Comparison of ENCODE assay signal across 7 cellular contexts in genomic region chr7:1666779-1667565, GRCh38. TPM values are rescaled to one million over a fixed set of nuclear protein-coding genes. Genes with fewer than 3 reads are reported as not detected.
DNase-seq lines count a peak whose midpoint lies in the region; ATAC-seq and TF ChIP-seq lines count a peak whose summit lies in the region.

No MANE protein-coding gene starts in this region.

- H3K4me1 ChIP-seq in iPS-15b (ENCODE audit: control insufficient read depth, insufficient read depth, low read length), result peaks cover 2% of the 10 kb centered on the region
- peaks cover 25% of the 10 kb centered on the region for H3K4me1 ChIP-seq in smooth muscle cell (ENCODE audit: low read depth)

- 1% methylated on average over 29 of the region's 79 CpGs for WGBS in smooth muscle cell (ENCODE audit: low lambda C conversion rate)

- H3K27ac ChIP-seq in smooth muscle cell (ENCODE audit: low read depth), result no peak overlapping the region

- no peaks in the 10 kb centered on the region for H3K9me3 Mint-ChIP-seq in activated T-helper 1 cell treated with anti-CD3 and anti-CD28 coated beads, Interleukin-12 subunit alpha, Interleukin-12 subunit beta, Interleukin-2, Interleukin-4 antibody, amounts not matched to agents 30 ng/mL and 10 ng/mL and 1 ng/mL, durations not matched to agents 14 hours and 24 hours and 36 hours

- H4K20me1 ChIP-seq in smooth muscle cell (ENCODE audit: low read depth), result peaks cover 17% of the 10 kb centered on the region

- no peaks in the 10 kb centered on the region for H3K79me2 ChIP-seq in smooth muscle cell (ENCODE audit: low read depth)

- no peaks in the 10 kb centered on the region for H3K36me3 Mint-ChIP-seq in activated T-helper 1 cell treated with anti-CD3 and anti-CD28 coated beads, Interleukin-12 subunit alpha, Interleukin-12 subunit beta, Interleukin-2, Interleukin-4 antibody, amounts not matched to agents 30 ng/mL and 10 ng/mL and 1 ng/mL, durations not matched to agents 14 hours and 24 hours and 36 hours (ENCODE audit: low read depth)

- H3K27ac Mint-ChIP-seq in activated T-helper 1 cell treated with anti-CD3 and anti-CD28 coated beads, Interleukin-12 subunit alpha, Interleukin-12 subunit beta, Interleukin-2, Interleukin-4 antibody, amounts not matched to agents 30 ng/mL and 10 ng/mL and 1 ng/mL, durations not matched to agents 14 hours and 24 hours and 36 hours, result no peak overlapping the region

- peaks cover 8% of the 10 kb centered on the region for H3F3A ChIP-seq in smooth muscle cell (ENCODE audit: low read depth)

- H3K4me3 Mint-ChIP-seq in activated T-helper 1 cell treated with anti-CD3 and anti-CD28 coated beads, Interleukin-12 subunit alpha, Interleukin-12 subunit beta, Interleukin-2, Interleukin-4 antibody, amounts not matched to agents 30 ng/mL and 10 ng/mL and 1 ng/mL, durations not matched to agents 14 hours and 24 hours and 36 hours, result peak overlapping the region; percentile 51

- H3K27me3 Mint-ChIP-seq in activated T-helper 1 cell treated with anti-CD3 and anti-CD28 coated beads, Interleukin-12 subunit alpha, Interleukin-12 subunit beta, Interleukin-2, Interleukin-4 antibody, amounts not matched to agents 30 ng/mL and 10 ng/mL and 1 ng/mL, durations not matched to agents 14 hours and 24 hours and 36 hours (ENCODE audit: insufficient read depth), result peaks cover 40% of the 10 kb centered on the region

- intact Hi-C loops in activated T-helper 1 cell treated with anti-CD3 and anti-CD28 coated beads, Interleukin-12 subunit alpha, Interleukin-12 subunit beta, Interleukin-2, Interleukin-4 antibody, amounts not matched to agents 30 ng/mL and 10 ng/mL and 1 ng/mL, durations not matched to agents 14 hours and 24 hours and 36 hours (cut with micrococcal nuclease), result loop anchor here (5.0 kb wide), 2 partner anchors 260 to 435 kb away; partner anchors contain the start of gene UNCX

- TF ChIP-seq CTCF in GM20000 (IDR thresholded peaks at IDR 0.05; ENCODE audit: extremely low read depth, missing control alignments) (no peak), smooth muscle cell (IDR thresholded peaks at IDR 0.05; ENCODE audit: borderline replicate concordance, insufficient read depth, poor library complexity, severe bottlenecking) (no peak)

- ATAC-seq in GM18870 (IDR thresholded peaks at IDR 0.05; ENCODE audit: unreplicated experiment), result no peak
- no peak for ATAC-seq in GM21390 (IDR thresholded peaks at IDR 0.05; ENCODE audit: unreplicated experiment)
- no peak for ATAC-seq in GM21360 (IDR thresholded peaks at IDR 0.05; ENCODE audit: unreplicated experiment)

- H3K9me3 ChIP-seq in iPS-15b (ENCODE audit: control insufficient read depth, insufficient read depth, low read length), result no peaks in the 10 kb centered on the region
- H3K9me3 ChIP-seq in smooth muscle cell (replicated peaks; ENCODE audit: low read depth), result no peaks in the 10 kb centered on the region

- no peak overlapping the region for H3K9ac ChIP-seq in iPS-15b (ENCODE audit: low read depth, low read length)
- H3K9ac ChIP-seq in smooth muscle cell (ENCODE audit: low read depth), result no peak overlapping the region

- H3K36me3 ChIP-seq in iPS-15b (ENCODE audit: control insufficient read depth, insufficient read depth, low read length) (no peaks in the 10 kb centered on the region), smooth muscle cell (ENCODE audit: low read depth) (no peaks in the 10 kb centered on the region)

- H3K27me3 ChIP-seq in iPS-15b (ENCODE audit: control insufficient read depth, insufficient read depth, low read length) (peaks cover 54% of the 10 kb centered on the region), smooth muscle cell (ENCODE audit: low read depth) (peaks cover 38% of the 10 kb centered on the region)

- H3K4me3 ChIP-seq in iPS-15b (ENCODE audit: low read depth, low read length) (peak overlapping the region; percentile 56), smooth muscle cell (peak overlapping the region; percentile 68)

- peak overlapping the region; percentile 85 for H3K4me2 ChIP-seq in smooth muscle cell

- H2AFZ ChIP-seq in smooth muscle cell (ENCODE audit: low read depth), result peak overlapping the region; percentile 61

- no peaks in the 10 kb centered on the region for H3K4me1 Mint-ChIP-seq in activated T-helper 1 cell treated with anti-CD3 and anti-CD28 coated beads, Interleukin-12 subunit alpha, Interleukin-12 subunit beta, Interleukin-2, Interleukin-4 antibody, amounts not matched to agents 30 ng/mL and 10 ng/mL and 1 ng/mL, durations not matched to agents 14 hours and 24 hours and 36 hours (ENCODE audit: low read depth)

- DNase-seq in GM20000 (ENCODE audit: low spot score) (peak; percentile 69), smooth muscle cell (lab: John Stamatoyannopoulos, UW; ENCODE audit: unreplicated experiment) (no peak)
- no peak for DNase-seq in activated T-helper 1 cell treated with anti-CD3 and anti-CD28 coated beads, Interleukin-12 subunit alpha, Interleukin-12 subunit beta, Interleukin-2, Interleukin-4 antibody, amounts not matched to agents 30 ng/mL and 10 ng/mL and 1 ng/mL, durations not matched to agents 14 hours and 24 hours and 36 hours (ENCODE audit: low spot score)

RNA-seq across cellular contexts. Expression of gene ELFN1, which starts 3.1 kb away (rescaled TPM):
- 0.05 TPM in 1 of 2 replicates, not detected in the other for total RNA-seq in activated T-helper 1 cell treated with anti-CD3 and anti-CD28 coated beads, Interleukin-12 subunit alpha, Interleukin-12 subunit beta, Interleukin-2, Interleukin-4 antibody, amounts not matched to agents 30 ng/mL and 10 ng/mL and 1 ng/mL, durations not matched to agents 14 hours and 24 hours and 36 hours
- total RNA-seq in smooth muscle cell, result 4.2 and 6.4 TPM in 2 replicates
- 4.5 and 6.2 TPM in 2 replicates for polyA plus RNA-seq in smooth muscle cell
